In genomic region chr5:1519631-1520141, GRCh38 we compare ENCODE assay signal across 15 cellular contexts. TPM values are rescaled to one million over a fixed set of nuclear protein-coding genes. Genes with fewer than 3 reads are reported as not detected.
DNase-seq lines count a peak whose midpoint lies in the region; ATAC-seq and TF ChIP-seq lines count a peak whose summit lies in the region.
"Had no signal": no experiment of that assay in that cellular context is flagged by ENCODE, and none has a peak within 500 bp of the region (broad histone marks: within the 10 kb centered on the region; RNA-seq: fewer than 3 reads in every experiment).

No MANE protein-coding gene starts in this region.

- H3K27ac ChIP-seq in CD8-positive, alpha-beta T cell (ENCODE audit: low read depth, low read length), result no peak overlapping the region
- H3K27ac ChIP-seq in RWPE2 (ENCODE audit: poor library complexity, severe bottlenecking) (no peak overlapping the region), right cardiac atrium (ENCODE audit: low read length) (no peak overlapping the region), psoas muscle (no peak overlapping the region)
- H3K27ac ChIP-seq: KMS-11 had no signal

- peaks cover 52% of the 10 kb centered on the region for H3K4me1 Mint-ChIP-seq in CD8-positive, alpha-beta T cell (ENCODE audit: low read depth)

- H3K4me1 ChIP-seq in CD8-positive, alpha-beta T cell (ENCODE audit: insufficient read depth, low read length), result peaks cover 68% of the 10 kb centered on the region
- H3K4me1 ChIP-seq in RWPE2 (ENCODE audit: insufficient read depth, poor library complexity, severe bottlenecking), result peaks cover 19% of the 10 kb centered on the region
- no peaks in the 10 kb centered on the region for H3K4me1 ChIP-seq in right cardiac atrium (ENCODE audit: control insufficient read depth, insufficient read depth, low read length)
- H3K4me1 ChIP-seq in psoas muscle, result no peaks in the 10 kb centered on the region

- H3K4me3 Mint-ChIP-seq in CD8-positive, alpha-beta T cell, result no peak overlapping the region
- H3K4me3 Mint-ChIP-seq: activated T-helper 1 cell treated with anti-CD3 and anti-CD28 coated beads, Interleukin-12 subunit alpha, Interleukin-12 subunit beta, Interleukin-2, Interleukin-4 antibody, amounts not matched to agents 30 ng/mL and 10 ng/mL and 1 ng/mL, durations not matched to agents 14 hours and 24 hours and 36 hours had no signal

- peak in 3 of 7 experiments; percentile 1 to 43 (median 9) for DNase-seq in CD8-positive, alpha-beta T cell
- DNase-seq in RWPE2 (ENCODE audit: low spot score) (peak; percentile 64), right cardiac atrium (peak; percentile 14 to 40 (median 31)), psoas muscle (peak; percentile 6 to 31), NCI-H82 treated with DMSO at 0.1 percent for 48 hours (lab: John Stamatoyannopoulos, UW; ENCODE audit: unreplicated experiment) (no peak), SKM-1 (lab: John Stamatoyannopoulos, UW; ENCODE audit: unreplicated experiment) (no peak)
- DNase-seq: activated CD4-positive, CD25-positive, alpha-beta regulatory T cell; NCI-H1694 treated with DMSO at 0.1 percent for 48 hours; NCI-H748 treated with DMSO at 0.1 percent for 48 hours; SK-N-SH; stimulated activated CD4-positive, alpha-beta T cell treated with anti-CD3 and anti-CD28 coated beads, Interleukin-12 subunit alpha, Interleukin-12 subunit beta, amount 100 ng/mL, for 4 hours had no signal

- peaks cover 37% of the 10 kb centered on the region for H3K36me3 Mint-ChIP-seq in CD8-positive, alpha-beta T cell

- H3K27ac Mint-ChIP-seq in CD8-positive, alpha-beta T cell, result peak overlapping the region; percentile 83
- H3K27ac Mint-ChIP-seq: activated T-helper 1 cell treated with anti-CD3 and anti-CD28 coated beads, Interleukin-12 subunit alpha, Interleukin-12 subunit beta, Interleukin-2, Interleukin-4 antibody, amounts not matched to agents 30 ng/mL and 10 ng/mL and 1 ng/mL, durations not matched to agents 14 hours and 24 hours and 36 hours had no signal

- POLR2A ChIA-PET in CD8-positive, alpha-beta T cell (lab: Charles Lee), result interaction anchor here (1.2 kb wide), 1 partner anchor 17 kb away, joined by 3 read pairs; no protein-coding TSS in a partner anchor

- no peaks in the 10 kb centered on the region for H3K36me3 ChIP-seq in CD8-positive, alpha-beta T cell (ENCODE audit: insufficient read depth, low read length)
- H3K36me3 ChIP-seq in RWPE2 (ENCODE audit: low read depth), result peaks cover 46% of the 10 kb centered on the region
- H3K36me3 ChIP-seq in psoas muscle (ENCODE audit: insufficient read depth in 1 of 2, low read depth in 1 of 2), result no peaks in the 10 kb centered on the region

- intact Hi-C loops in CD8-positive, alpha-beta T cell (cut with DNase I, micrococcal nuclease), result no loop called here
- intact Hi-C loops in right cardiac atrium (cut with DNase I) (no loop called here), psoas muscle (cut with DNase I) (loop anchor here in 1 of 2 donors (10.0 kb wide), 1 partner anchor 175 kb away; the partner anchor contains the start of gene CLPTM1L)

- WGBS in right cardiac atrium, result 92% methylated on average over 9 of the region's 9 CpGs
- 87 to 94% (median 93%) methylated on average over 9 of the region's 9 CpGs for WGBS in psoas muscle, 3 donors

- no peaks in the 10 kb centered on the region for H3K27me3 ChIP-seq in CD8-positive, alpha-beta T cell (ENCODE audit: insufficient read depth, low read length)
- H3K27me3 ChIP-seq in RWPE2 (ENCODE audit: insufficient read depth, poor library complexity, severe bottlenecking), result no peaks in the 10 kb centered on the region
- H3K27me3 ChIP-seq in right cardiac atrium (ENCODE audit: control insufficient read depth, insufficient read depth), result no peaks in the 10 kb centered on the region
- peaks cover 0 to 3% (median 0%) of the 10 kb centered on the region in 3 donors for H3K27me3 ChIP-seq in psoas muscle (ENCODE audit: insufficient read depth in 3 of 3, low read length in 2 of 3)

- H3K27me3 Mint-ChIP-seq in CD8-positive, alpha-beta T cell (ENCODE audit: low read depth), result no peaks in the 10 kb centered on the region

- no peak overlapping the region for H3K4me3 ChIP-seq in CD8-positive, alpha-beta T cell (ENCODE audit: low read depth, low read length)
- no peak overlapping the region for H3K4me3 ChIP-seq in RWPE2 (ENCODE audit: severe bottlenecking)
- H3K4me3 ChIP-seq in right cardiac atrium (ENCODE audit: low read length), result no peak overlapping the region
- H3K4me3 ChIP-seq in psoas muscle, result no peak overlapping the region

- no peak for ATAC-seq in CD8-positive, alpha-beta T cell
- no peak for ATAC-seq in RWPE2 (ENCODE audit: low read depth)
- no peak for ATAC-seq in right cardiac atrium
- ATAC-seq in psoas muscle, result no peak
- no peak for ATAC-seq in GM18519 (IDR thresholded peaks at IDR 0.05; ENCODE audit: low FRiP score, unreplicated experiment)
- no peak for ATAC-seq in HG02840 (IDR thresholded peaks at IDR 0.05; ENCODE audit: low FRiP score, unreplicated experiment)

- TF ChIP-seq CTCF in CD8-positive, alpha-beta T cell (IDR thresholded peaks at IDR 0.05), result no peak
- TF ChIP-seq CTCF in RWPE2 (IDR thresholded peaks at IDR 0.05; ENCODE audit: poor library complexity, severe bottlenecking), result no peak
- TF ChIP-seq CTCF in psoas muscle (IDR thresholded peaks at IDR 0.05), result no peak

- no peaks in the 10 kb centered on the region for H3K9me3 ChIP-seq in CD8-positive, alpha-beta T cell (ENCODE audit: low read length)
- no peaks in the 10 kb centered on the region for H3K9me3 ChIP-seq in RWPE2 (ENCODE audit: severe bottlenecking)
- no peaks in the 10 kb centered on the region for H3K9me3 ChIP-seq in right cardiac atrium (ENCODE audit: control insufficient read depth, low read length)
- no peaks in the 10 kb centered on the region for H3K9me3 ChIP-seq in psoas muscle
- H3K9me3 ChIP-seq: SK-N-SH had no signal

- CTCF ChIA-PET in CD8-positive, alpha-beta T cell (lab: Charles Lee), result interaction anchor here (0.6 kb wide), 1 partner anchor 126 kb away, joined by 3 read pairs; no protein-coding TSS in a partner anchor

- H3K9me3 Mint-ChIP-seq in CD8-positive, alpha-beta T cell, result no peaks in the 10 kb centered on the region
- H3K9me3 Mint-ChIP-seq: activated T-helper 1 cell treated with anti-CD3 and anti-CD28 coated beads, Interleukin-12 subunit alpha, Interleukin-12 subunit beta, Interleukin-2, Interleukin-4 antibody, amounts not matched to agents 30 ng/mL and 10 ng/mL and 1 ng/mL, durations not matched to agents 14 hours and 24 hours and 36 hours had no signal

RNA-seq across cellular contexts. Expression of gene LPCAT1, which starts 4.1 kb away (rescaled TPM):
- total RNA-seq in CD8-positive, alpha-beta T cell, result 10 to 100 TPM; 28.8 to 29.1 TPM
- total RNA-seq in right cardiac atrium (10 to 100 TPM; 11.0 to 19.7 (median 15.5) TPM), psoas muscle (1 to 10 TPM; 4.7 to 6.2 (median 6.1) TPM)
- polyA plus RNA-seq in right cardiac atrium (15.6 TPM), psoas muscle (1 to 10 TPM; 2.4 to 4.2 (median 3.4) TPM)

Comparison
In these comparisons a context has a peak if more than half of its experiments do, and no peak if none do; other contexts are left out.
1. DNase-seq: peak in RWPE2 (single experiment), right cardiac atrium (3 of 3) and psoas muscle (2 of 2); none in NCI-H82 treated with DMSO at 0.1 percent for 48 hours (single experiment) and SKM-1 (single experiment).